29 cellular contexts compared by ENCODE assay signal in genomic region chr4:109914356-109914755, GRCh38. TPM values are rescaled to one million over a fixed set of nuclear protein-coding genes. Genes with fewer than 3 reads are reported as not detected.
A peak's percentile ranks its signal among the peaks of the same experiment; 100 is the strongest.
DNase-seq lines count a peak whose midpoint lies in the region; ATAC-seq and TF ChIP-seq lines count a peak whose summit lies in the region.
"Had no signal": no experiment of that assay in that cellular context is flagged by ENCODE, and none has a peak within 500 bp of the region (broad histone marks: within the 10 kb centered on the region; RNA-seq: fewer than 3 reads in every experiment).

No MANE protein-coding gene starts in this region.

- H3K9me3 ChIP-seq in colonic mucosa (no peaks in the 10 kb centered on the region), ovary (no peaks in the 10 kb centered on the region)
- H3K9me3 ChIP-seq: transverse colon had no signal

- H3K4me3 Mint-ChIP-seq in type B pancreatic cell: peak overlapping the region; percentile 83
- H3K4me3 Mint-ChIP-seq: activated naive CD4-positive, alpha-beta T cell treated with anti-CD3 and anti-CD28 coated beads for 36 hours; activated T-cell treated with anti-CD3 and anti-CD28 coated beads, Interleukin-2, amount 50 U/mL, for 4 hours; CD8-positive, alpha-beta T cell; dendritic cell treated with granulocyte-macrophage colony-stimulating factor and Interleukin-4, amounts not matched to agents 40 ng/mL and 50 ng/mL, for 4 days; nephron; T-helper 17 cell had no signal

- H3K27me3 ChIP-seq in colonic mucosa: no peaks in the 10 kb centered on the region
- no peaks in the 10 kb centered on the region for H3K27me3 ChIP-seq in mesendoderm (ENCODE audit: insufficient read depth, low read length, poor library complexity)
- no peaks in the 10 kb centered on the region for H3K27me3 ChIP-seq in ovary
- H3K27me3 ChIP-seq: transverse colon had no signal

- H3K18ac ChIP-seq in mesendoderm (ENCODE audit: low read length): peak overlapping the region; percentile 5

- no peak overlapping the region for H2BK15ac ChIP-seq in mesendoderm (replicated peaks; ENCODE audit: low read depth)

- no peak overlapping the region for H4K8ac ChIP-seq in mesendoderm (ENCODE audit: low read depth, low read length)

- H3K4me1 ChIP-seq in colonic mucosa (no peaks in the 10 kb centered on the region), mesendoderm (ENCODE audit: control insufficient read depth, low read depth, low read length) (peaks cover 17% of the 10 kb centered on the region), ovary (ENCODE audit: insufficient read depth) (no peaks in the 10 kb centered on the region)

- peak overlapping the region; percentile 35 for H2AK5ac ChIP-seq in mesendoderm (ENCODE audit: low read length)

- H3K27me3 Mint-ChIP-seq in type B pancreatic cell: no peaks in the 10 kb centered on the region

- peak overlapping the region; percentile 48 for H2BK120ac ChIP-seq in mesendoderm (ENCODE audit: low read depth, low read length)

- peak overlapping the region; percentile 39 for H3K4me2 ChIP-seq in mesendoderm (ENCODE audit: low read length)
- H3K4me2 ChIP-seq: KMS-11 had no signal

- intact Hi-C loops in Right ventricle myocardium superior (cut with DNase I) (no loop called here), left ventricle myocardium superior (cut with micrococcal nuclease) (no loop called here), colonic mucosa (cut with DNase I) (no loop called here), ovary (cut with DNase I) (no loop called here)

- H3K79me1 ChIP-seq in mesendoderm (ENCODE audit: low read length): peaks cover 12% of the 10 kb centered on the region

- H3K4me1 Mint-ChIP-seq in type B pancreatic cell (ENCODE audit: unreplicated experiment): peaks cover 20% of the 10 kb centered on the region

- H3K36me3 ChIP-seq in colonic mucosa (no peaks in the 10 kb centered on the region), mesendoderm (ENCODE audit: control insufficient read depth, insufficient read depth, low read length) (no peaks in the 10 kb centered on the region), ovary (no peaks in the 10 kb centered on the region)
- H3K36me3 ChIP-seq: transverse colon had no signal

- TF ChIP-seq EP300 in ovary (IDR thresholded peaks at IDR 0.05): no peak

- WGBS in mesendoderm (ENCODE audit: extremely low coverage, insufficient coverage, low lambda C conversion rate): no CpG with 5 or more reads among the region's 2 CpGs
- WGBS in ovary, 3 donors: 85 to 95% (median 91%) methylated on average over 2 of the region's 2 CpGs

- TF ChIP-seq POLR2A in ovary (IDR thresholded peaks at IDR 0.05): no peak

- H3K27ac Mint-ChIP-seq in type B pancreatic cell: peak overlapping the region; percentile 64
- H3K27ac Mint-ChIP-seq: activated naive CD4-positive, alpha-beta T cell treated with anti-CD3 and anti-CD28 coated beads for 36 hours; CD8-positive, alpha-beta T cell; dendritic cell treated with granulocyte-macrophage colony-stimulating factor and Interleukin-4, amounts not matched to agents 40 ng/mL and 50 ng/mL, for 4 days; T-helper 17 cell had no signal

- H3K79me2 ChIP-seq in mesendoderm (ENCODE audit: control insufficient read depth, insufficient read depth, low read length): peaks cover 20% of the 10 kb centered on the region

- no peak for TF ChIP-seq CTCF in colonic mucosa (IDR thresholded peaks at IDR 0.05)
- no peak for TF ChIP-seq CTCF in type B pancreatic cell (conservative IDR thresholded peaks at IDR 0.05)
- no peak for TF ChIP-seq CTCF in ovary (IDR thresholded peaks at IDR 0.05)

- no peak overlapping the region for H4K5ac ChIP-seq in mesendoderm (ENCODE audit: low read length)

- no peak overlapping the region for H3K4ac ChIP-seq in mesendoderm (ENCODE audit: low read depth, low read length)

- no peak overlapping the region for H3K27ac ChIP-seq in colonic mucosa
- no peak overlapping the region for H3K27ac ChIP-seq in mesendoderm (ENCODE audit: low read depth, low read length)
- H3K27ac ChIP-seq in ovary: no peak overlapping the region
- H3K27ac ChIP-seq: GM23248, KMS-11 had no signal

- H3K9ac ChIP-seq in colonic mucosa (ENCODE audit: low read depth in 2 of 2, low read length in 2 of 2) (peak overlapping the region in 1 of 2 donors; percentile 12), mesendoderm (ENCODE audit: low read length) (peak overlapping the region; percentile 39)
- H3K9ac ChIP-seq: GM23248, KMS-11 had no signal

- peaks cover 5% of the 10 kb centered on the region for H3K9me3 Mint-ChIP-seq in type B pancreatic cell
- H3K9me3 Mint-ChIP-seq: activated naive CD4-positive, alpha-beta T cell treated with anti-CD3 and anti-CD28 coated beads for 36 hours; activated T-cell treated with anti-CD3 and anti-CD28 coated beads, Interleukin-2, amount 50 U/mL, for 4 hours; CD8-positive, alpha-beta T cell; dendritic cell treated with granulocyte-macrophage colony-stimulating factor and Interleukin-4, amounts not matched to agents 40 ng/mL and 50 ng/mL, for 4 days; nephron had no signal

- ATAC-seq in Right ventricle myocardium superior (ENCODE audit: poor library complexity) (peak; percentile 23), left ventricle myocardium superior (no peak)
- ATAC-seq: activated T-cell treated with anti-CD3 and anti-CD28 coated beads, Interleukin-2, amount 50 U/mL, for 4 hours; CD8-positive, alpha-beta T cell; T-helper 17 cell had no signal

- no peaks in the 10 kb centered on the region for H3K36me3 Mint-ChIP-seq in type B pancreatic cell
- H3K36me3 Mint-ChIP-seq: CD8-positive, alpha-beta T cell had no signal

- no peak overlapping the region for H3K23ac ChIP-seq in mesendoderm (ENCODE audit: low read length)

- DNase-seq in Right ventricle myocardium superior (no peak), left ventricle myocardium superior (no peak), colonic mucosa (peak; percentile 29), mesendoderm (no peak), type B pancreatic cell (ENCODE audit: extremely low spot score, unreplicated experiment) (no peak), ovary (no peak), HK-2 (ENCODE audit: unreplicated experiment) (no peak), SIG-M5 (lab: John Stamatoyannopoulos, UW) (no peak)
- DNase-seq: 8988T; activated CD4-positive, alpha-beta T cell treated with anti-CD3 and anti-CD28 coated beads for 48 hours; activated naive CD4-positive, alpha-beta T cell treated with anti-CD3 and anti-CD28 coated beads for 36 hours; activated T-cell treated with anti-CD3 and anti-CD28 coated beads, Interleukin-2, amount 50 U/mL, for 4 hours; AML-193; CD8-positive, alpha-beta T cell; GM23248; kidney glomerular epithelial cell; MV-4-11; NCI-H146; NCI-H2171; NCI-H526; posterior cingulate gyrus; stimulated activated CD8-positive, alpha-beta memory T cell treated with anti-CD3 and anti-CD28 coated beads, Interleukin-4, amount 100 ng/mL, for 48 hours; T-helper 17 cell; transverse colon had no signal

- H3K56ac ChIP-seq in mesendoderm (ENCODE audit: low read length): peak overlapping the region; percentile 58

- peak overlapping the region; percentile 17 for H3K4me3 ChIP-seq in colonic mucosa
- H3K4me3 ChIP-seq in mesendoderm (ENCODE audit: low read length): peak overlapping the region; percentile 14
- H3K4me3 ChIP-seq in ovary: no peak overlapping the region
- H3K4me3 ChIP-seq: GM23248 had no signal

- H2BK5ac ChIP-seq in mesendoderm (ENCODE audit: low read length): no peak overlapping the region

RNA-seq across cellular contexts. Expression of gene EGF, which starts 1.7 kb away (rescaled TPM):
- total RNA-seq in Right ventricle myocardium superior (13.8 TPM), left ventricle myocardium superior (12.3 TPM), colonic mucosa (1 to 10 TPM; 2.2 to 2.8 TPM), type B pancreatic cell (ENCODE audit: low replicate concordance) (25.5 and 65.1 TPM in 2 replicates), ovary (under 1 TPM in 4 of 7 donors, not detected in 3; 0.12 to 0.87 (median 0.32) TPM)
- 3.9 TPM for polyA plus RNA-seq in mesendoderm (2013, experiment 1 of 2)
- 3.5 TPM for polyA plus RNA-seq in mesendoderm (2013, experiment 2 of 2)
- under 1 TPM in 1 of 2 donors, not detected in 1; 0.22 TPM for polyA plus RNA-seq in ovary
- total RNA-seq: activated naive CD4-positive, alpha-beta T cell treated with anti-CD3 and anti-CD28 coated beads for 36 hours; CD8-positive, alpha-beta T cell; endothelial cell of umbilical vein; G401 had no signal
- polyA plus RNA-seq: endothelial cell of umbilical vein, GM23248 had no signal
